9 cellular contexts compared by ENCODE assay signal in genomic region chr10:97718659-97719142, GRCh38. TPM values are rescaled to one million over a fixed set of nuclear protein-coding genes. Genes with fewer than 3 reads are reported as not detected.
DNase-seq lines count a peak whose midpoint lies in the region; ATAC-seq and TF ChIP-seq lines count a peak whose summit lies in the region.
"Had no signal": no experiment of that assay in that cellular context is flagged by ENCODE, and none has a peak within 500 bp of the region (broad histone marks: within the 10 kb centered on the region; RNA-seq: fewer than 3 reads in every experiment).

No MANE protein-coding gene starts in this region.

- H3K9ac ChIP-seq in BLaER1 treated with 17β-estradiol and CSF1 and Interleukin-3, amounts not matched to agents 10 nM and 100 nM = peak overlapping the region; percentile 3 to 52 (median 37); a peak in 17 of 22 replicates
- H3K9ac ChIP-seq in colonic mucosa (ENCODE audit: low read depth in 2 of 2, low read length in 2 of 2) = peak overlapping the region in 1 of 2 donors; percentile 80

- peak overlapping the region; percentile 88 to 100 (median 96) for H3K4me2 ChIP-seq in BLaER1 treated with 17β-estradiol and CSF1 and Interleukin-3, amounts not matched to agents 10 nM and 100 nM

- no peaks in the 10 kb centered on the region for H3K9me3 ChIP-seq in BLaER1 treated with 17β-estradiol and CSF1 and Interleukin-3, amounts not matched to agents 10 nM and 100 nM (replicated peaks in 1 of 11)
- no peaks in the 10 kb centered on the region for H3K9me3 ChIP-seq in colonic mucosa
- H3K9me3 ChIP-seq in muscle layer of duodenum (ENCODE audit: control insufficient read depth in 1 of 2, low read length in 2 of 2) = no peaks in the 10 kb centered on the region

- H3K27ac ChIP-seq in BLaER1 treated with 17β-estradiol and CSF1 and Interleukin-3, amounts not matched to agents 10 nM and 100 nM = peak overlapping the region in 10 of 11 experiments; percentile 2 to 65 (median 38); a peak in 16 of 22 replicates
- H3K27ac ChIP-seq in colonic mucosa (peak overlapping the region; percentile 74), muscle layer of duodenum (ENCODE audit: low read length) (peak overlapping the region; percentile 67)

- H3K27me3 ChIP-seq in BLaER1 treated with 17β-estradiol and CSF1 and Interleukin-3, amounts not matched to agents 10 nM and 100 nM = no peaks in the 10 kb centered on the region
- H3K27me3 ChIP-seq in colonic mucosa (no peaks in the 10 kb centered on the region), muscle layer of duodenum (ENCODE audit: low read depth, low read length) (no peaks in the 10 kb centered on the region)

- no peak for TF ChIP-seq CTCF in colonic mucosa (IDR thresholded peaks at IDR 0.05)

- H3K4me3 ChIP-seq in BLaER1 treated with 17β-estradiol and CSF1 and Interleukin-3, amounts not matched to agents 10 nM and 100 nM = peak overlapping the region in 4 of 10 experiments; percentile 14 to 86 (median 80); a peak in 6 of 20 replicates
- no peak overlapping the region for H3K4me3 ChIP-seq in colonic mucosa
- H3K4me3 ChIP-seq in muscle layer of duodenum (ENCODE audit: low read depth in 1 of 2, low read length in 2 of 2) = no peak overlapping the region

- DNase-seq in NCI-H1105 treated with DMSO at 0.1 percent for 48 hours (lab: John Stamatoyannopoulos, UW) = peak; percentile 78
- DNase-seq in colonic mucosa = peak; percentile 95
- DNase-seq in cerebellum (ENCODE audit: low spot score) = no peak
- no peak for DNase-seq in SW 1271 (lab: John Stamatoyannopoulos, UW)

- no peak for ATAC-seq in HG02610 (IDR thresholded peaks at IDR 0.05; ENCODE audit: unreplicated experiment)
- ATAC-seq in GM18858 (IDR thresholded peaks at IDR 0.05; ENCODE audit: unreplicated experiment) = no peak

- H4K20me1 ChIP-seq in BLaER1 treated with 17β-estradiol and CSF1 and Interleukin-3, amounts not matched to agents 10 nM and 100 nM = peaks cover 0 to 51% (median 49%) of the 10 kb centered on the region in 11 experiments; a peak in 18 of 22 replicates

- H3K36me3 ChIP-seq in BLaER1 treated with 17β-estradiol and CSF1 and Interleukin-3, amounts not matched to agents 10 nM and 100 nM = peaks cover 14 to 78% (median 44%) of the 10 kb centered on the region in 11 experiments; a peak in 20 of 22 replicates
- H3K36me3 ChIP-seq in colonic mucosa = no peaks in the 10 kb centered on the region
- peaks cover 2 to 4% of the 10 kb centered on the region in 2 donors for H3K36me3 ChIP-seq in muscle layer of duodenum (ENCODE audit: control insufficient read depth in 1 of 2, insufficient read depth in 2 of 2, low read length in 2 of 2)

- intact Hi-C loops in colonic mucosa (cut with DNase I) = no loop called here

- peaks cover 48 to 59% (median 51%) of the 10 kb centered on the region in 10 experiments for H3K4me1 ChIP-seq in BLaER1 treated with 17β-estradiol and CSF1 and Interleukin-3, amounts not matched to agents 10 nM and 100 nM
- H3K4me1 ChIP-seq in colonic mucosa (peaks cover 23% of the 10 kb centered on the region), muscle layer of duodenum (ENCODE audit: control insufficient read depth in 1 of 2, insufficient read depth in 2 of 2, low read length in 2 of 2) (peaks cover 21 to 46% of the 10 kb centered on the region in 2 donors)

RNA-seq across cellular contexts. Expression of gene MARVELD1, which starts 5.2 kb away (rescaled TPM):
- 10 to 100 TPM; 25.7 to 31.7 TPM for total RNA-seq in colonic mucosa
- total RNA-seq in cerebellum = 3.6 TPM

RNA-seq across cellular contexts. Expression of gene ZFYVE27, which starts 18.2 kb away (rescaled TPM):
- 10 to 100 TPM; 45.9 to 47.9 TPM for total RNA-seq in colonic mucosa
- 38.5 TPM for total RNA-seq in cerebellum

RNA-seq across cellular contexts. Expression of gene AVPI1, which starts 31.7 kb away (rescaled TPM):
- total RNA-seq in colonic mucosa (10 to 100 TPM; 26.6 to 34.8 TPM), cerebellum (1.3 TPM)

RNA-seq across cellular contexts. Expression of gene SFRP5, which starts 53.1 kb away (rescaled TPM):
- 1 to 10 TPM in 1 of 2 donors, under 1 TPM in 1; 0.57 to 1.2 TPM for total RNA-seq in colonic mucosa
- total RNA-seq in cerebellum = 1.5 TPM
- total RNA-seq: H4 had no signal

Comparison
In these comparisons a context has a peak if more than half of its experiments do, and no peak if none do; other contexts are left out.
1. DNase-seq: peak in NCI-H1105 treated with DMSO at 0.1 percent for 48 hours (single experiment) and colonic mucosa (single experiment); none in cerebellum (single experiment) and SW 1271 (0 of 2).
2. RNA of gene AVPI1, which starts 31.7 kb away (total RNA-seq): 26.6 to 34.8 TPM in colonic mucosa; 1.3 TPM in cerebellum (single experiment); every median in the first group is over 10 times any median in the second.
3. Peak in every context shown above with its lines, with median percentiles within 50 percentile points of each other: H3K27ac ChIP-seq.